ENCODE assay signal across 22 cellular contexts in genomic region chr5:80592105-80592504, GRCh38. TPM values are rescaled to one million over a fixed set of nuclear protein-coding genes. Genes with fewer than 3 reads are reported as not detected.
"Had no signal": no experiment of that assay in that cellular context is flagged by ENCODE, and none has a peak within 500 bp of the region (broad histone marks: within the 10 kb centered on the region; RNA-seq: fewer than 3 reads in every experiment).

No MANE protein-coding gene starts in this region.

- H3K36me3 Mint-ChIP-seq: activated naive CD4-positive, alpha-beta T cell treated with anti-CD3 and anti-CD28 coated beads, Interleukin-2, amount 10 ng/mL, durations not matched to agents 7 days and 5 days; activated naive CD8-positive, alpha-beta T cell treated with anti-CD3 and anti-CD28 coated beads for 36 hours had no signal

- H3K27ac ChIP-seq: breast epithelium, VCaP had no signal

- H3K27me3 Mint-ChIP-seq: activated naive CD8-positive, alpha-beta T cell treated with anti-CD3 and anti-CD28 coated beads for 36 hours had no signal

- H3K4me1 Mint-ChIP-seq: activated CD4-positive, alpha-beta memory T cell treated with anti-CD3 and anti-CD28 coated beads, Interleukin-2, amount 10 ng/mL, durations not matched to agents 7 days and 5 days; activated naive CD4-positive, alpha-beta T cell treated with anti-CD3 and anti-CD28 coated beads, Interleukin-2, amount 10 ng/mL, durations not matched to agents 7 days and 5 days; activated naive CD8-positive, alpha-beta T cell treated with anti-CD3 and anti-CD28 coated beads for 36 hours had no signal

- H3K27me3 ChIP-seq: breast epithelium had no signal

- DNase-seq: activated CD4-positive, alpha-beta memory T cell treated with anti-CD3 and anti-CD28 coated beads, Interleukin-2, amount 10 ng/mL, durations not matched to agents 7 days and 5 days; activated CD4-positive, alpha-beta T cell treated with anti-CD3 and anti-CD28 coated beads, Interleukin-2, amount 50 U/mL, for 1 hour; activated CD4-positive, CD25-positive, alpha-beta regulatory T cell; activated gamma-delta T cell treated with Interleukin-2 at 50 U/mL for 16 hours; activated naive CD4-positive, alpha-beta T cell treated with anti-CD3 and anti-CD28 coated beads, Interleukin-2, amount 10 ng/mL, durations not matched to agents 7 days and 5 days; activated naive CD8-positive, alpha-beta T cell treated with anti-CD3 and anti-CD28 coated beads for 36 hours; activated T-cell treated with anti-CD3 and anti-CD28 coated beads for 4 hours; activated T-cell treated with anti-CD3 and anti-CD28 coated beads, Interleukin-2, amount 50 U/mL, for 72 hours; anterior cingulate cortex; MM.1S; NCI-H1105; NCI-H1436 treated with DMSO at 0.1 percent for 48 hours; NCI-H187; NCI-H2081; NCI-H446; NCI-H524; SHP77 treated with DMSO at 0.1 percent for 48 hours; T-helper 2 cell had no signal

- H3K36me3 ChIP-seq: breast epithelium had no signal

- ATAC-seq: activated T-cell treated with anti-CD3 and anti-CD28 coated beads, Interleukin-2, amount 50 U/mL, for 72 hours had no signal

- H3K4me3 Mint-ChIP-seq: activated CD4-positive, alpha-beta memory T cell treated with anti-CD3 and anti-CD28 coated beads, Interleukin-2, amount 10 ng/mL, durations not matched to agents 7 days and 5 days; activated naive CD4-positive, alpha-beta T cell treated with anti-CD3 and anti-CD28 coated beads, Interleukin-2, amount 10 ng/mL, durations not matched to agents 7 days and 5 days; activated naive CD8-positive, alpha-beta T cell treated with anti-CD3 and anti-CD28 coated beads for 36 hours; activated T-cell treated with anti-CD3 and anti-CD28 coated beads, Interleukin-2, amount 50 U/mL, for 72 hours had no signal

- H3K27ac Mint-ChIP-seq: activated CD4-positive, alpha-beta memory T cell treated with anti-CD3 and anti-CD28 coated beads, Interleukin-2, amount 10 ng/mL, durations not matched to agents 7 days and 5 days; activated naive CD4-positive, alpha-beta T cell treated with anti-CD3 and anti-CD28 coated beads, Interleukin-2, amount 10 ng/mL, durations not matched to agents 7 days and 5 days; activated naive CD8-positive, alpha-beta T cell treated with anti-CD3 and anti-CD28 coated beads for 36 hours; activated T-cell treated with anti-CD3 and anti-CD28 coated beads, Interleukin-2, amount 50 U/mL, for 72 hours; activated T-helper 2 cell treated with anti-CD3 and anti-CD28 coated beads, Interferon-gamma antibody, Interleukin-2, Interleukin-4, amounts not matched to agents 10 μg/mL and 5 μg/mL and 100 μg/mL, durations not matched to agents 14 hours and 24 hours and 36 hours had no signal

- H3K4me3 ChIP-seq: breast epithelium had no signal

- H3K4me1 ChIP-seq: breast epithelium had no signal

- H3K9me3 ChIP-seq: breast epithelium had no signal

RNA-seq across cellular contexts. Expression of gene ANKRD34B, which starts 22.0 kb away (rescaled TPM):
- total RNA-seq: activated CD4-positive, alpha-beta memory T cell treated with anti-CD3 and anti-CD28 coated beads, Interleukin-2, amount 10 ng/mL, durations not matched to agents 7 days and 5 days; activated CD8-positive, alpha-beta memory T cell treated with anti-CD3 and anti-CD28 coated beads for 36 hours; activated naive CD8-positive, alpha-beta T cell treated with anti-CD3 and anti-CD28 coated beads for 36 hours; activated T-cell treated with anti-CD3 and anti-CD28 coated beads, Interleukin-2, amount 50 U/mL, for 72 hours; activated T-helper 2 cell treated with anti-CD3 and anti-CD28 coated beads, Interferon-gamma antibody, Interleukin-2, Interleukin-4, amounts not matched to agents 10 μg/mL and 5 μg/mL and 100 μg/mL, durations not matched to agents 14 hours and 24 hours and 36 hours; breast epithelium had no signal
